7 cellular contexts compared by ENCODE assay signal in the genomic region with DNA sequence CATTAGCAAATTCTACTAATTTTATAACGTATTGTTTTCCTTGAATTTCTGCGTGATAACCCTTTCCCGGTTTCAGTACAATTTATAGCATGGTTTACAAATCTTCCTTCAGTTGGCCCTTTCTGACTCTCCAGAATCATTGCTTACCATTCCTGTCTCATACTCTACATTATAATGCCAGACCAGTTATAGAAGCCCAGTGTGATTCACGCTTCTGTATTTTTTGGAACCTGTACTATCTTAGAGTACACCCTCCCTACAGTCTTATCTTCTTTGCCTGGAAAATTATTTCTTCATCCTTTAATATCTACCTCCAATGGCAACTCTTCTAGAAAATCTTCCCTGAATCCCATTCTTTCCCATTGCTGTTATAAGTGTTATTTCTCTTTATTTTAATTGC.
"Had no signal": no experiment of that assay in that cellular context is flagged by ENCODE, and none has a peak within 500 bp of the region (broad histone marks: within the 10 kb centered on the region; RNA-seq: fewer than 3 reads in every experiment).

No MANE protein-coding gene starts in this region.

- DNase-seq: GOT3, H7, HFFc6 had no signal

- ATAC-seq: HCT116, HepG2 had no signal

- H3K4me3 ChIP-seq: GM23248, HAP-1 had no signal
